In the genomic region with DNA sequence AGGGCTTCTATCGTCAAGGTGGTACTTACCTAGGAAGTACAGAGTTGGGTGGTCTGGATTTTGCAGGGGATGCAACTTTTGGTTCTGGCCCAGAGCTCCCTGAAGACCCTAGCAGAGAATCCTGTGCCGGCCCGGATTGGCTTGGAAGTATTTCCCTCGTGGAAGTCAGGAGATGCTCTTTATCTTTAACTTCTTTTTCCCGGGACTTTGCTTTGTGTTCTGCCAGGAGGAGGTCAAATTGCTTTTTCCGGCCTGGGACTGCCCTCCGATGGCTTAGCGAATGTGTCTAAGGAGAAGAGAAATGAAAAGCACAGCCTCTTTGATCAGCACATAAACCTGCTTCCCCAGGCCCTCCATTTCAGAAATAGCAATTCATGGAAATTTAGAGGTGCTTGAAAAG, we compare ENCODE assay signal across 26 cellular contexts. TPM values are rescaled to one million over a fixed set of nuclear protein-coding genes. Genes with fewer than 3 reads are reported as not detected.
DNase-seq lines count a peak whose midpoint lies in the region; ATAC-seq and TF ChIP-seq lines count a peak whose summit lies in the region.
"Had no signal": no experiment of that assay in that cellular context is flagged by ENCODE, and none has a peak within 500 bp of the region (broad histone marks: within the 10 kb centered on the region; RNA-seq: fewer than 3 reads in every experiment).

No MANE protein-coding gene starts in this region.

- H3K36me3 ChIP-seq in NT2/D1 (ENCODE audit: insufficient read depth, insufficient read length, low read length) (peaks cover 27% of the 10 kb centered on the region), endodermal cell (ENCODE audit: control insufficient read depth, insufficient read depth, low read length) (peaks cover 17% of the 10 kb centered on the region)

- H3K36me3 Mint-ChIP-seq in endodermal cell (ENCODE audit: low read depth) (peaks cover 47% of the 10 kb centered on the region), nephron (ENCODE audit: low read depth) (peaks cover 49% of the 10 kb centered on the region), type B pancreatic cell (peaks cover 7% of the 10 kb centered on the region)

- H3K9me3 ChIP-seq in NT2/D1 (ENCODE audit: insufficient read depth, low read length): no peaks in the 10 kb centered on the region
- H3K9me3 ChIP-seq in endodermal cell (ENCODE audit: control insufficient read depth, low read length): no peaks in the 10 kb centered on the region
- H3K9me3 ChIP-seq: adrenal gland, left lung, right lobe of liver had no signal

- H3K27me3 Mint-ChIP-seq in endodermal cell (ENCODE audit: insufficient read depth): no peaks in the 10 kb centered on the region
- H3K27me3 Mint-ChIP-seq in nephron (ENCODE audit: low read depth): peaks cover 8% of the 10 kb centered on the region
- H3K27me3 Mint-ChIP-seq in type B pancreatic cell: no peaks in the 10 kb centered on the region
- H3K27me3 Mint-ChIP-seq: activated B cell treated with CpG ODN at 0.5 μM for 24 hours; activated CD8-positive, alpha-beta memory T cell treated with anti-CD3 and anti-CD28 coated beads, Interleukin-2, amount 10 ng/mL, durations not matched to agents 7 days and 5 days; naive thymus-derived CD4-positive, alpha-beta T cell had no signal

- TF ChIP-seq CTCF in endodermal cell (conservative IDR thresholded peaks at IDR 0.05) (no peak), nephron (IDR thresholded peaks at IDR 0.05; ENCODE audit: unreplicated experiment in 3 of 3) (no peak), type B pancreatic cell (conservative IDR thresholded peaks at IDR 0.05) (no peak)

- H3K9me3 Mint-ChIP-seq in endodermal cell (no peaks in the 10 kb centered on the region), nephron (no peaks in the 10 kb centered on the region), type B pancreatic cell (no peaks in the 10 kb centered on the region)
- H3K9me3 Mint-ChIP-seq: activated B cell treated with CpG ODN at 0.5 μM for 24 hours; activated T-cell treated with anti-CD3 and anti-CD28 coated beads, Interleukin-2, amount 50 U/mL, for 72 hours; naive thymus-derived CD4-positive, alpha-beta T cell had no signal

- peak overlapping the region; percentile 81 for H3K27ac Mint-ChIP-seq in endodermal cell
- H3K27ac Mint-ChIP-seq in nephron: peak overlapping the region; percentile 20 to 87 (median 28)
- peak overlapping the region; percentile 88 for H3K27ac Mint-ChIP-seq in type B pancreatic cell
- H3K27ac Mint-ChIP-seq: activated B cell treated with CpG ODN at 0.5 μM for 24 hours; activated CD8-positive, alpha-beta memory T cell treated with anti-CD3 and anti-CD28 coated beads, Interleukin-2, amount 10 ng/mL, durations not matched to agents 7 days and 5 days; activated T-cell treated with anti-CD3 and anti-CD28 coated beads, Interleukin-2, amount 50 U/mL, for 72 hours had no signal

- 17 to 33% methylated on average over 5 to 8 of the region's 8 CpGs for WGBS in endodermal cell (ENCODE audit: insufficient coverage in 1 of 2, insufficient read length in 1 of 2), 2 experiments

- no peak for DNase-seq in NT2/D1 (ENCODE audit: low read depth, low spot score)
- peak; percentile 74 for DNase-seq in endodermal cell
- DNase-seq in type B pancreatic cell (ENCODE audit: extremely low spot score, unreplicated experiment): no peak
- no peak for DNase-seq in activated CD4-positive, alpha-beta T cell treated with anti-CD3 and anti-CD28 coated beads, Interleukin-2, amount 50 U/mL, for 1 hour
- DNase-seq in DMS114 treated with DMSO at 0.1 percent for 48 hours (lab: John Stamatoyannopoulos, UW; ENCODE audit: unreplicated experiment): no peak
- DNase-seq: activated B cell treated with CpG ODN at 0.5 μM for 24 hours; activated CD8-positive, alpha-beta memory T cell treated with anti-CD3 and anti-CD28 coated beads, Interleukin-2, amount 10 ng/mL, durations not matched to agents 7 days and 5 days; activated naive CD4-positive, alpha-beta T cell treated with Interleukin-2 at 50 U/mL for 16 hours; activated T-cell treated with anti-CD3 and anti-CD28 coated beads, Interleukin-2, amount 50 U/mL, for 72 hours; adrenal gland; brain microvascular endothelial cell; Calu3; DND-41; effector memory CD4-positive, alpha-beta T cell; left lung; naive thymus-derived CD4-positive, alpha-beta T cell; right lobe of liver; stimulated activated naive CD4-positive, alpha-beta T cell; SW 1271; T1000 had no signal

- no peaks in the 10 kb centered on the region for H3K27me3 ChIP-seq in NT2/D1 (ENCODE audit: insufficient read depth, insufficient read length)
- no peaks in the 10 kb centered on the region for H3K27me3 ChIP-seq in endodermal cell (ENCODE audit: control insufficient read depth, insufficient read depth, low read length, poor library complexity, severe bottlenecking)
- H3K27me3 ChIP-seq: adrenal gland, brain microvascular endothelial cell, left lung, right lobe of liver had no signal

- ATAC-seq in HG02973 (IDR thresholded peaks at IDR 0.05; ENCODE audit: unreplicated experiment): no peak
- ATAC-seq: activated CD8-positive, alpha-beta memory T cell treated with anti-CD3 and anti-CD28 coated beads, Interleukin-2, amount 10 ng/mL, durations not matched to agents 7 days and 5 days; activated T-cell treated with anti-CD3 and anti-CD28 coated beads, Interleukin-2, amount 50 U/mL, for 72 hours; naive thymus-derived CD4-positive, alpha-beta T cell; right lobe of liver had no signal

- H3K4me1 ChIP-seq in NT2/D1 (ENCODE audit: insufficient read depth, insufficient read length): peaks cover 10% of the 10 kb centered on the region
- H3K4me1 ChIP-seq in endodermal cell (ENCODE audit: control insufficient read depth, insufficient read depth, low read length): peaks cover 26% of the 10 kb centered on the region
- H3K4me1 ChIP-seq: adrenal gland, left lung, parathyroid adenoma, right lobe of liver had no signal

- H3K4me1 Mint-ChIP-seq in endodermal cell (peaks cover 57% of the 10 kb centered on the region), nephron (peaks cover 40% of the 10 kb centered on the region), type B pancreatic cell (ENCODE audit: unreplicated experiment) (peaks cover 25% of the 10 kb centered on the region)
- H3K4me1 Mint-ChIP-seq: activated B cell treated with CpG ODN at 0.5 μM for 24 hours; activated CD8-positive, alpha-beta memory T cell treated with anti-CD3 and anti-CD28 coated beads, Interleukin-2, amount 10 ng/mL, durations not matched to agents 7 days and 5 days; naive thymus-derived CD4-positive, alpha-beta T cell had no signal

- H3K9ac ChIP-seq in NT2/D1 (ENCODE audit: insufficient read length, low read depth): peak overlapping the region; percentile 85
- H3K9ac ChIP-seq in endodermal cell (ENCODE audit: extremely low read depth, low read length, poor library complexity, severe bottlenecking): no peak overlapping the region
- H3K9ac ChIP-seq: parathyroid adenoma had no signal

- H3K4me3 Mint-ChIP-seq in endodermal cell (peak overlapping the region; percentile 57), nephron (peak overlapping the region in 2 of 3 experiments; percentile 58 to 64), type B pancreatic cell (peak overlapping the region; percentile 82)
- H3K4me3 Mint-ChIP-seq: activated B cell treated with CpG ODN at 0.5 μM for 24 hours; activated CD8-positive, alpha-beta memory T cell treated with anti-CD3 and anti-CD28 coated beads, Interleukin-2, amount 10 ng/mL, durations not matched to agents 7 days and 5 days; activated T-cell treated with anti-CD3 and anti-CD28 coated beads, Interleukin-2, amount 50 U/mL, for 72 hours; naive thymus-derived CD4-positive, alpha-beta T cell had no signal

- H3K4me3 ChIP-seq in NT2/D1 (ENCODE audit: insufficient read length, low read depth) (peak overlapping the region; percentile 22), endodermal cell (ENCODE audit: low read length) (peak overlapping the region; percentile 63)
- H3K4me3 ChIP-seq: adrenal gland, left lung, right lobe of liver had no signal

- peak overlapping the region; percentile 83 for H3K27ac ChIP-seq in endodermal cell (ENCODE audit: low read depth, low read length)
- H3K27ac ChIP-seq: adrenal gland, brain microvascular endothelial cell, left lung, parathyroid adenoma, right lobe of liver had no signal

RNA-seq across cellular contexts. Expression of a gene that starts 57.0 kb away (rescaled TPM):
- total RNA-seq in endodermal cell: under 1 TPM; 0.68 to 0.89 TPM
- 0.96 TPM for polyA plus RNA-seq in endodermal cell (2013, experiment 1 of 2)
- polyA plus RNA-seq in endodermal cell (2013, experiment 2 of 2): 0.46 TPM
- total RNA-seq in type B pancreatic cell (ENCODE audit: low replicate concordance): 2.0 TPM in 1 of 2 replicates, not detected in the other
- total RNA-seq: activated B cell treated with CpG ODN at 0.5 μM for 24 hours; activated CD8-positive, alpha-beta memory T cell treated with anti-CD3 and anti-CD28 coated beads, Interleukin-2, amount 10 ng/mL, durations not matched to agents 7 days and 5 days; activated T-cell treated with anti-CD3 and anti-CD28 coated beads, Interleukin-2, amount 50 U/mL, for 72 hours; adrenal gland; Calu3; LHCN-M2; mesenteric fat pad; right lobe of liver; urinary bladder had no signal
- polyA plus RNA-seq: naive thymus-derived CD4-positive, alpha-beta T cell; urinary bladder had no signal

Comparison
In these comparisons a context has a peak if more than half of its experiments do, and no peak if none do; other contexts are left out.
1. H3K27ac Mint-ChIP-seq: peak in every context shown above with its lines; median percentile 88 in type B pancreatic cell; 81 in endodermal cell; 28 in nephron.